Comparison of ENCODE assay signal across 1 cellular context in genomic region chr17:60749050-60749449, GRCh38.
TF ChIP-seq lines count a peak whose summit lies in the region.

No MANE protein-coding gene starts in this region.

TF ChIP-seq in GM12878, 131 proteins besides CTCF, POLR2A, EP300 and RAD21 (continued from another document):
- TF ChIP-seq, protein P1, sequence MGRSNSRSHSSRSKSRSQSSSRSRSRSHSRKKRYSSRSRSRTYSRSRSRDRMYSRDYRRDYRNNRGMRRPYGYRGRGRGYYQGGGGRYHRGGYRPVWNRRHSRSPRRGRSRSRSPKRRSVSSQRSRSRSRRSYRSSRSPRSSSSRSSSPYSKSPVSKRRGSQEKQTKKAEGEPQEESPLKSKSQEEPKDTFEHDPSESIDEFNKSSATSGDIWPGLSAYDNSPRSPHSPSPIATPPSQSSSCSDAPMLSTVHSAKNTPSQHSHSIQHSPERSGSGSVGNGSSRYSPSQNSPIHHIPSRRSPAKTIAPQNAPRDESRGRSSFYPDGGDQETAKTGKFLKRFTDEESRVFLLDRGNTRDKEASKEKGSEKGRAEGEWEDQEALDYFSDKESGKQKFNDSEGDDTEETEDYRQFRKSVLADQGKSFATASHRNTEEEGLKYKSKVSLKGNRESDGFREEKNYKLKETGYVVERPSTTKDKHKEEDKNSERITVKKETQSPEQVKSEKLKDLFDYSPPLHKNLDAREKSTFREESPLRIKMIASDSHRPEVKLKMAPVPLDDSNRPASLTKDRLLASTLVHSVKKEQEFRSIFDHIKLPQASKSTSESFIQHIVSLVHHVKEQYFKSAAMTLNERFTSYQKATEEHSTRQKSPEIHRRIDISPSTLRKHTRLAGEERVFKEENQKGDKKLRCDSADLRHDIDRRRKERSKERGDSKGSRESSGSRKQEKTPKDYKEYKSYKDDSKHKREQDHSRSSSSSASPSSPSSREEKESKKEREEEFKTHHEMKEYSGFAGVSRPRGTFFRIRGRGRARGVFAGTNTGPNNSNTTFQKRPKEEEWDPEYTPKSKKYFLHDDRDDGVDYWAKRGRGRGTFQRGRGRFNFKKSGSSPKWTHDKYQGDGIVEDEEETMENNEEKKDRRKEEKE (IDR thresholded peaks at IDR 0.05), result no peak
